In genomic region chr4:139815646-139816601, GRCh38 we compare ENCODE assay signal across 8 cellular contexts.
DNase-seq lines count a peak whose midpoint lies in the region; ATAC-seq and TF ChIP-seq lines count a peak whose summit lies in the region.

No MANE protein-coding gene starts in this region.

- intact Hi-C loops in CD8-positive, alpha-beta T cell (cut with DNase I, micrococcal nuclease), result no loop called here

- H3K36me3 ChIP-seq in right atrium auricular region, result no peaks in the 10 kb centered on the region
- H3K36me3 ChIP-seq in CD8-positive, alpha-beta T cell (ENCODE audit: insufficient read depth, low read length), result no peaks in the 10 kb centered on the region

- peak; percentile 10 for DNase-seq in stimulated activated CD8-positive, alpha-beta memory T cell treated with anti-CD3 and anti-CD28 coated beads, Interleukin-12 subunit alpha, Interleukin-12 subunit beta, amount 100 ng/mL, for 4 hours (ENCODE audit: low read depth)
- DNase-seq in stimulated activated CD8-positive, alpha-beta memory T cell treated with anti-CD3 and anti-CD28 coated beads, Interleukin-4, amount 100 ng/mL, for 48 hours, result no peak
- peak in 1 of 2 donors; percentile 23 for DNase-seq in activated T-cell treated with anti-CD3 and anti-CD28 coated beads, Interleukin-2, amount 50 U/mL, for 72 hours
- DNase-seq in right atrium auricular region (ENCODE audit: low spot score) (peak; percentile 73), renal cortical epithelial cell (ENCODE audit: low read depth) (peak; percentile 76)
- DNase-seq in activated CD8-positive, alpha-beta memory T cell treated with anti-CD3 and anti-CD28 coated beads for 24 hours, result no peak
- DNase-seq in CD8-positive, alpha-beta T cell, result no peak

- no peaks in the 10 kb centered on the region for H3K9me3 Mint-ChIP-seq in activated T-cell treated with anti-CD3 and anti-CD28 coated beads, Interleukin-2, amount 50 U/mL, for 72 hours
- H3K9me3 Mint-ChIP-seq in CD8-positive, alpha-beta T cell, result no peaks in the 10 kb centered on the region

- peak overlapping the region; percentile 59 to 81 for H3K27ac ChIP-seq in right atrium auricular region
- no peak overlapping the region for H3K27ac ChIP-seq in CD8-positive, alpha-beta T cell (ENCODE audit: low read depth, low read length)

- no peaks in the 10 kb centered on the region for H3K27me3 ChIP-seq in right atrium auricular region
- H3K27me3 ChIP-seq in CD8-positive, alpha-beta T cell (ENCODE audit: insufficient read depth, low read length), result no peaks in the 10 kb centered on the region

- POLR2A ChIA-PET in CD8-positive, alpha-beta T cell (lab: Charles Lee), result no interaction called here

- peaks cover 0 to 4% of the 10 kb centered on the region in 2 donors for H3K36me3 Mint-ChIP-seq in activated T-cell treated with anti-CD3 and anti-CD28 coated beads, Interleukin-2, amount 50 U/mL, for 72 hours (ENCODE audit: insufficient read depth in 2 of 2)
- no peaks in the 10 kb centered on the region for H3K36me3 Mint-ChIP-seq in CD8-positive, alpha-beta T cell

- peaks cover 0 to 1% of the 10 kb centered on the region in 2 donors for H3K9me3 ChIP-seq in right atrium auricular region
- no peaks in the 10 kb centered on the region for H3K9me3 ChIP-seq in CD8-positive, alpha-beta T cell (ENCODE audit: low read length)

- H3K27me3 Mint-ChIP-seq in activated T-cell treated with anti-CD3 and anti-CD28 coated beads, Interleukin-2, amount 50 U/mL, for 72 hours (ENCODE audit: low read depth), result peaks cover 6% of the 10 kb centered on the region
- H3K27me3 Mint-ChIP-seq in CD8-positive, alpha-beta T cell (ENCODE audit: low read depth), result no peaks in the 10 kb centered on the region

- ATAC-seq in activated T-cell treated with anti-CD3 and anti-CD28 coated beads, Interleukin-2, amount 50 U/mL, for 72 hours (replicated peaks in 1 of 2), result peak; percentile 72 to 76
- ATAC-seq in CD8-positive, alpha-beta T cell, result no peak
- no peak for ATAC-seq in GM21723 (IDR thresholded peaks at IDR 0.05; ENCODE audit: unreplicated experiment)

- H3K4me1 ChIP-seq in right atrium auricular region, result peaks cover 0 to 31% of the 10 kb centered on the region in 2 donors
- no peaks in the 10 kb centered on the region for H3K4me1 ChIP-seq in CD8-positive, alpha-beta T cell (ENCODE audit: insufficient read depth, low read length)

- peaks cover 9% of the 10 kb centered on the region for H3K4me1 Mint-ChIP-seq in activated T-cell treated with anti-CD3 and anti-CD28 coated beads, Interleukin-2, amount 50 U/mL, for 72 hours (ENCODE audit: low read depth)
- no peaks in the 10 kb centered on the region for H3K4me1 Mint-ChIP-seq in CD8-positive, alpha-beta T cell (ENCODE audit: low read depth)

- CTCF ChIA-PET in CD8-positive, alpha-beta T cell (lab: Charles Lee), result no interaction called here

- no peak for TF ChIP-seq CTCF in right atrium auricular region (IDR thresholded peaks at IDR 0.05)
- TF ChIP-seq CTCF in CD8-positive, alpha-beta T cell (IDR thresholded peaks at IDR 0.05), result no peak

- H3K27ac Mint-ChIP-seq in activated T-cell treated with anti-CD3 and anti-CD28 coated beads, Interleukin-2, amount 50 U/mL, for 72 hours, result no peak overlapping the region
- H3K27ac Mint-ChIP-seq in CD8-positive, alpha-beta T cell, result no peak overlapping the region

- H3K4me3 Mint-ChIP-seq in activated T-cell treated with anti-CD3 and anti-CD28 coated beads, Interleukin-2, amount 50 U/mL, for 72 hours, result peak overlapping the region; percentile 9 to 62
- no peak overlapping the region for H3K4me3 Mint-ChIP-seq in CD8-positive, alpha-beta T cell

- peak overlapping the region; percentile 37 to 49 for H3K4me3 ChIP-seq in right atrium auricular region
- H3K4me3 ChIP-seq in CD8-positive, alpha-beta T cell (ENCODE audit: low read depth, low read length), result no peak overlapping the region

Comparison
In these comparisons a context has a peak if more than half of its experiments do, and no peak if none do; other contexts are left out.
1. DNase-seq: peak in stimulated activated CD8-positive, alpha-beta memory T cell treated with anti-CD3 and anti-CD28 coated beads, Interleukin-12 subunit alpha, Interleukin-12 subunit beta, amount 100 ng/mL, for 4 hours (single experiment), right atrium auricular region (single experiment) and renal cortical epithelial cell (single experiment); none in stimulated activated CD8-positive, alpha-beta memory T cell treated with anti-CD3 and anti-CD28 coated beads, Interleukin-4, amount 100 ng/mL, for 48 hours (single experiment), activated CD8-positive, alpha-beta memory T cell treated with anti-CD3 and anti-CD28 coated beads for 24 hours (single experiment) and CD8-positive, alpha-beta T cell (0 of 7).
2. ATAC-seq: peak in activated T-cell treated with anti-CD3 and anti-CD28 coated beads, Interleukin-2, amount 50 U/mL, for 72 hours (2 of 2); none in CD8-positive, alpha-beta T cell (single experiment) and GM21723 (single experiment).